ENCODE assay signal across 22 cellular contexts in genomic region chr17:65061621-65062020, GRCh38. TPM values are rescaled to one million over a fixed set of nuclear protein-coding genes. Genes with fewer than 3 reads are reported as not detected.
DNase-seq lines count a peak whose midpoint lies in the region; ATAC-seq and TF ChIP-seq lines count a peak whose summit lies in the region.
"Had no signal": no experiment of that assay in that cellular context is flagged by ENCODE, and none has a peak within 500 bp of the region (broad histone marks: within the 10 kb centered on the region; RNA-seq: fewer than 3 reads in every experiment).

No MANE protein-coding gene starts in this region.

- H2BK15ac ChIP-seq in mesendoderm (replicated peaks; ENCODE audit: low read depth): no peak overlapping the region

- H3K9ac ChIP-seq in mesendoderm (ENCODE audit: low read length): no peak overlapping the region

- CTCF ChIA-PET in CD8-positive, alpha-beta T cell (lab: Charles Lee): no interaction called here

- peaks cover 8% of the 10 kb centered on the region for H3K4me1 ChIP-seq in mesendoderm (ENCODE audit: control insufficient read depth, low read depth, low read length)
- peaks cover 55% of the 10 kb centered on the region for H3K4me1 ChIP-seq in suprapubic skin
- H3K4me1 ChIP-seq in CD8-positive, alpha-beta T cell (ENCODE audit: insufficient read depth, low read length): no peaks in the 10 kb centered on the region

- intact Hi-C loops in CD8-positive, alpha-beta T cell (cut with DNase I, micrococcal nuclease): loop anchor here in 1 of 2 experiments (1.0 kb wide), 1 partner anchor 22 kb away; no protein-coding TSS in a partner anchor

- TF ChIP-seq EP300 in suprapubic skin (IDR thresholded peaks at IDR 0.05): no peak

- POLR2A ChIA-PET in CD8-positive, alpha-beta T cell (lab: Charles Lee): interaction anchor here (0.6 kb wide), 1 partner anchor 76 kb away, joined by 3 read pairs; no protein-coding TSS in a partner anchor

- no peak overlapping the region for H3K27ac ChIP-seq in mesendoderm (ENCODE audit: low read depth, low read length)
- H3K27ac ChIP-seq in suprapubic skin: peak overlapping the region; percentile 84
- H3K27ac ChIP-seq in CD8-positive, alpha-beta T cell (ENCODE audit: low read depth, low read length): no peak overlapping the region
- H3K27ac ChIP-seq: neutrophil had no signal

- no peaks in the 10 kb centered on the region for H3K36me3 Mint-ChIP-seq in brain
- H3K36me3 Mint-ChIP-seq in CD8-positive, alpha-beta T cell: peaks cover 2% of the 10 kb centered on the region
- H3K36me3 Mint-ChIP-seq: activated CD4-positive, alpha-beta memory T cell treated with anti-CD3 and anti-CD28 coated beads for 36 hours had no signal

- no peaks in the 10 kb centered on the region for H3K79me1 ChIP-seq in mesendoderm (ENCODE audit: low read length)

- DNase-seq in NCI-H1694 treated with DMSO at 0.1 percent for 48 hours (lab: John Stamatoyannopoulos, UW) (peak; percentile 27), NCI-H1694 (lab: John Stamatoyannopoulos, UW) (no peak), mesendoderm (peak; percentile 60), suprapubic skin (ENCODE audit: low spot score in 2 of 2) (no peak), dermis blood vessel endothelial cell (no peak)
- DNase-seq in CD8-positive, alpha-beta T cell: no peak
- DNase-seq: 8988T; activated CD4-positive, alpha-beta memory T cell treated with anti-CD3 and anti-CD28 coated beads for 36 hours; activated T-cell treated with anti-CD3 and anti-CD28 coated beads for 4 hours; amygdala; BE2C; left lung; NCI-H1436; NCI-H2171; NCI-H526 treated with DMSO at 0.1 percent for 48 hours; OCI-M1; stimulated activated CD8-positive, alpha-beta memory T cell treated with anti-CD3 and anti-CD28 coated beads, Interleukin-4, amount 100 ng/mL, for 48 hours; T-helper 2 cell had no signal

- peaks cover 9% of the 10 kb centered on the region for H3K27me3 Mint-ChIP-seq in brain
- no peaks in the 10 kb centered on the region for H3K27me3 Mint-ChIP-seq in CD8-positive, alpha-beta T cell (ENCODE audit: low read depth)
- H3K27me3 Mint-ChIP-seq: activated CD4-positive, alpha-beta memory T cell treated with anti-CD3 and anti-CD28 coated beads for 36 hours had no signal

- no peak overlapping the region for H4K8ac ChIP-seq in mesendoderm (ENCODE audit: low read depth, low read length)

- no peaks in the 10 kb centered on the region for H3K9me3 ChIP-seq in suprapubic skin
- no peaks in the 10 kb centered on the region for H3K9me3 ChIP-seq in CD8-positive, alpha-beta T cell (ENCODE audit: low read length)
- H3K9me3 ChIP-seq: BE2C, left lung, neutrophil, vagina had no signal

- no peak overlapping the region for H4K5ac ChIP-seq in mesendoderm (ENCODE audit: low read length)

- H3K18ac ChIP-seq in mesendoderm (ENCODE audit: low read length): no peak overlapping the region

- H3K23ac ChIP-seq in mesendoderm (ENCODE audit: low read length): no peak overlapping the region

- H3K27me3 ChIP-seq in mesendoderm (ENCODE audit: insufficient read depth, low read length, poor library complexity) (no peaks in the 10 kb centered on the region), suprapubic skin (no peaks in the 10 kb centered on the region)
- H3K27me3 ChIP-seq in CD8-positive, alpha-beta T cell (ENCODE audit: insufficient read depth, low read length): no peaks in the 10 kb centered on the region
- H3K27me3 ChIP-seq: BE2C, left lung, neutrophil, vagina had no signal

- no peak for TF ChIP-seq CTCF in brain (conservative IDR thresholded peaks at IDR 0.05)
- TF ChIP-seq CTCF in suprapubic skin (IDR thresholded peaks at IDR 0.05): no peak
- no peak for TF ChIP-seq CTCF in CD8-positive, alpha-beta T cell (IDR thresholded peaks at IDR 0.05)

- H2BK5ac ChIP-seq in mesendoderm (ENCODE audit: low read length): no peak overlapping the region

- H3K36me3 ChIP-seq in mesendoderm (ENCODE audit: control insufficient read depth, insufficient read depth, low read length) (no peaks in the 10 kb centered on the region), suprapubic skin (no peaks in the 10 kb centered on the region)
- H3K36me3 ChIP-seq in CD8-positive, alpha-beta T cell (ENCODE audit: insufficient read depth, low read length): no peaks in the 10 kb centered on the region
- H3K36me3 ChIP-seq: BE2C, left lung, neutrophil, vagina had no signal

- H3K56ac ChIP-seq in mesendoderm (ENCODE audit: low read length): no peak overlapping the region

- peaks cover 0 to 6% (median 0%) of the 10 kb centered on the region in 5 experiments for H3K9me3 Mint-ChIP-seq in brain
- no peaks in the 10 kb centered on the region for H3K9me3 Mint-ChIP-seq in CD8-positive, alpha-beta T cell
- H3K9me3 Mint-ChIP-seq: activated CD4-positive, alpha-beta memory T cell treated with anti-CD3 and anti-CD28 coated beads for 36 hours had no signal

- no peaks in the 10 kb centered on the region for H3K79me2 ChIP-seq in mesendoderm (ENCODE audit: control insufficient read depth, insufficient read depth, low read length)

- no peak overlapping the region for H3K4me2 ChIP-seq in mesendoderm (ENCODE audit: low read length)

- H3K4ac ChIP-seq in mesendoderm (ENCODE audit: low read depth, low read length): no peak overlapping the region

- no peak overlapping the region for H2BK120ac ChIP-seq in mesendoderm (ENCODE audit: low read depth, low read length)

- no peak for TF ChIP-seq POLR2A in suprapubic skin (IDR thresholded peaks at IDR 0.05)

- ATAC-seq in CD8-positive, alpha-beta T cell: no peak
- ATAC-seq in activated CD4-positive, CD25-positive, alpha-beta regulatory T cell treated with anti-CD3 and anti-CD28 coated beads, Interleukin-2, amount 50 U/mL, for 24 hours: no peak

- WGBS in mesendoderm (ENCODE audit: extremely low coverage, insufficient coverage, low lambda C conversion rate): no CpG with 5 or more reads among the region's 6 CpGs
- WGBS in suprapubic skin: 31% methylated on average over 6 of the region's 6 CpGs

- peaks cover 69% of the 10 kb centered on the region for H3K4me1 Mint-ChIP-seq in brain
- peaks cover 6% of the 10 kb centered on the region for H3K4me1 Mint-ChIP-seq in CD8-positive, alpha-beta T cell (ENCODE audit: low read depth)

- peak overlapping the region in 4 of 5 experiments; percentile 64 to 69 (median 66) for H3K4me3 Mint-ChIP-seq in brain
- H3K4me3 Mint-ChIP-seq in CD8-positive, alpha-beta T cell: no peak overlapping the region
- H3K4me3 Mint-ChIP-seq: activated CD4-positive, alpha-beta memory T cell treated with anti-CD3 and anti-CD28 coated beads for 36 hours had no signal

- peak overlapping the region in 4 of 5 experiments; percentile 43 to 86 (median 68) for H3K27ac Mint-ChIP-seq in brain
- no peak overlapping the region for H3K27ac Mint-ChIP-seq in CD8-positive, alpha-beta T cell
- H3K27ac Mint-ChIP-seq: activated CD4-positive, alpha-beta memory T cell treated with anti-CD3 and anti-CD28 coated beads for 36 hours had no signal

- H3K4me3 ChIP-seq in mesendoderm (ENCODE audit: low read length) (no peak overlapping the region), suprapubic skin (no peak overlapping the region)
- no peak overlapping the region for H3K4me3 ChIP-seq in CD8-positive, alpha-beta T cell (ENCODE audit: low read depth, low read length)
- H3K4me3 ChIP-seq: left lung, vagina had no signal

- H2AK5ac ChIP-seq in mesendoderm (ENCODE audit: low read length): no peak overlapping the region

RNA-seq across cellular contexts. Expression of gene GNA13, which starts 5.1 kb away (rescaled TPM):
- 24.1 TPM for polyA plus RNA-seq in brain (ENCODE audit: insufficient read depth, low read depth, low replicate concordance)
- 38.2 TPM for polyA plus RNA-seq in mesendoderm (2013, experiment 1 of 2)
- polyA plus RNA-seq in mesendoderm (2013, experiment 2 of 2): 37.3 TPM
- total RNA-seq in suprapubic skin (10 to 100 TPM; 36.7 to 45.0 (median 38.6) TPM), dermis blood vessel endothelial cell (73.2 and 94.7 TPM in 2 replicates)
- total RNA-seq in CD8-positive, alpha-beta T cell: 100 to 1,000 TPM; 173 to 185 TPM

Comparison
In these comparisons a context has a peak if more than half of its experiments do, and no peak if none do; other contexts are left out.
1. DNase-seq: peak in NCI-H1694 treated with DMSO at 0.1 percent for 48 hours (single experiment) and mesendoderm (single experiment); none in NCI-H1694 (single experiment), suprapubic skin (0 of 2), CD8-positive, alpha-beta T cell (0 of 7) and dermis blood vessel endothelial cell (single experiment).